In the genomic region with DNA sequence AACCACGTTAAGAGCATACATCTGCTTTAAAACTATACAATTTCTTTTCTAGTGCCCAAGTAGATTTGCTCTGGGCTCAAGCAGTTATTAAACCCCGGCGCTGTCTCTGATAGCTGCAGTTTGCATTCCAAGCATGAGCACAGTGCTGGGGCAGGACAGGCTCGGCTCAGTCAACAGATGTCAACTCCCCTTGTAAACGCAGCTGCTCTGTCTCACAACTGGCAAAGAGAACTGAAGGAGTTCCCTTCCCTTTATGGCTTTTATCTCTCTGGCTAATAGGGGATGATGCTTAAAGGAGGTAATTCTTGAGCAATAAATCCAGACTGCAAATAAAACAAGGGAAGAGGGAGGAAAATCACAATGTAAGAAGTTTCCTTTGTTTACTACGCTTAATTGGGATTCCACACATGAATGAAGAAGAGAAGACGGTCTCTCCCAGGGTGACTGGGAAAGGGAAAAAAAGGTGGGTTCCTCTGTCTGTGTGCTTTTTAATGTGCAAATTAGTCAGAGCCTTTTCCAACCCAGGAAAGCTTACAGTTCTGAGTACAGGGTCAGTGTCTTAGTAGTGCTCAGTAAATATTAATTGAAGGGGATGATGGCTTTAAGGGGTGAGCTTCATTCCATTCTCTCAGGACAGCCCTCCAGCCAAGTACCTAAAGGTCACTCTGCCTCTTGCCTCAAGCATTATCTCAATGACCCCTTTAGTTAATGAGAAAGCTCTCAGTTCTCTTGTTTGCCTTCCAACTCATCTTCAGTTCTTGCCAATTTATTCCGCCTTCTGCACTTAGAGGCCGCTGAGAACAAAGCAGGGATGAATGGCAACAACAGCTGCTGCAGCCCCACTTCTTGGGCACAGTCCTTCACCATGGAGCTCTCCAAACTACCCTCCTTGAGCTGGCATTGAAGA, we compare ENCODE assay signal across 10 cellular contexts.
DNase-seq lines count a peak whose midpoint lies in the region; ATAC-seq and TF ChIP-seq lines count a peak whose summit lies in the region.
"Had no signal": no experiment of that assay in that cellular context is flagged by ENCODE, and none has a peak within 500 bp of the region (broad histone marks: within the 10 kb centered on the region; RNA-seq: fewer than 3 reads in every experiment).

No MANE protein-coding gene starts in this region.

- H3K27me3 ChIP-seq in right atrium auricular region (no peaks in the 10 kb centered on the region), rectal smooth muscle tissue (ENCODE audit: control insufficient read depth, insufficient read depth, low read length) (no peaks in the 10 kb centered on the region)
- no peaks in the 10 kb centered on the region for H3K27me3 ChIP-seq in effector memory CD4-positive, alpha-beta T cell (replicated peaks; ENCODE audit: control insufficient read depth, insufficient read depth, low read length, poor library complexity, severe bottlenecking)

- H3K4me3 ChIP-seq in right atrium auricular region (peak overlapping the region; percentile 2), rectal smooth muscle tissue (ENCODE audit: low read length) (no peak overlapping the region)
- no peak overlapping the region for H3K4me3 ChIP-seq in effector memory CD4-positive, alpha-beta T cell (ENCODE audit: insufficient read depth, low read depth, low read length, poor library complexity, severe bottlenecking)

- no peaks in the 10 kb centered on the region for H3K9me3 ChIP-seq in right atrium auricular region
- H3K9me3 ChIP-seq in effector memory CD4-positive, alpha-beta T cell (ENCODE audit: control insufficient read depth, low read length): no peaks in the 10 kb centered on the region

- H3K9me3 Mint-ChIP-seq in natural killer cell: peaks cover 0 to 2% of the 10 kb centered on the region in 2 donors
- H3K9me3 Mint-ChIP-seq: activated T-helper 1 cell treated with anti-CD3 and anti-CD28 coated beads, Interleukin-12 subunit alpha, Interleukin-12 subunit beta, Interleukin-2, Interleukin-4 antibody, amounts not matched to agents 30 ng/mL and 10 ng/mL and 1 ng/mL, durations not matched to agents 14 hours and 24 hours and 36 hours had no signal

- no peaks in the 10 kb centered on the region for H3K36me3 Mint-ChIP-seq in natural killer cell

- no peak for ATAC-seq in GM21526 (IDR thresholded peaks at IDR 0.05; ENCODE audit: low FRiP score, unreplicated experiment)
- no peak for ATAC-seq in natural killer cell

- in situ Hi-C loops in G401 (cut with HindIII; ENCODE audit: low sequenced_read_pairs): no loop called here

- no peaks in the 10 kb centered on the region for H3K36me3 ChIP-seq in right atrium auricular region
- H3K36me3 ChIP-seq in rectal smooth muscle tissue (ENCODE audit: control insufficient read depth, insufficient read depth, low read length): no peaks in the 10 kb centered on the region
- no peaks in the 10 kb centered on the region for H3K36me3 ChIP-seq in effector memory CD4-positive, alpha-beta T cell (ENCODE audit: control insufficient read depth, insufficient read depth, low read length)

- intact Hi-C loops in natural killer cell (cut with micrococcal nuclease): no loop called here

- DNase-seq in ELF-1 (ENCODE audit: low read depth, low spot score) (peak; percentile 74), right atrium auricular region (ENCODE audit: low spot score) (peak; percentile 82), G401 (ENCODE audit: low spot score) (no peak), natural killer cell (no peak)
- no peak for DNase-seq in effector memory CD4-positive, alpha-beta T cell
- DNase-seq: GDM1 had no signal

- no peak overlapping the region for H3K9ac ChIP-seq in rectal smooth muscle tissue (ENCODE audit: low read length)

- no peak overlapping the region for H3K4me3 Mint-ChIP-seq in natural killer cell
- H3K4me3 Mint-ChIP-seq: activated T-helper 1 cell treated with anti-CD3 and anti-CD28 coated beads, Interleukin-12 subunit alpha, Interleukin-12 subunit beta, Interleukin-2, Interleukin-4 antibody, amounts not matched to agents 30 ng/mL and 10 ng/mL and 1 ng/mL, durations not matched to agents 14 hours and 24 hours and 36 hours had no signal

- no peak overlapping the region for H3K27ac Mint-ChIP-seq in natural killer cell
- H3K27ac Mint-ChIP-seq: activated T-helper 1 cell treated with anti-CD3 and anti-CD28 coated beads, Interleukin-12 subunit alpha, Interleukin-12 subunit beta, Interleukin-2, Interleukin-4 antibody, amounts not matched to agents 30 ng/mL and 10 ng/mL and 1 ng/mL, durations not matched to agents 14 hours and 24 hours and 36 hours had no signal

- TF ChIP-seq CTCF in VCaP (conservative IDR thresholded peaks at IDR 0.05) (no peak), right atrium auricular region (IDR thresholded peaks at IDR 0.05) (no peak), natural killer cell (IDR thresholded peaks at IDR 0.05) (no peak)

- H3K27me3 Mint-ChIP-seq in natural killer cell (ENCODE audit: low read depth in 2 of 2): peaks cover 0 to 3% of the 10 kb centered on the region in 2 donors

- H3K4me1 Mint-ChIP-seq in natural killer cell: peaks cover 6 to 12% of the 10 kb centered on the region in 2 donors

- H3K27ac ChIP-seq in VCaP: peak overlapping the region; percentile 24; the same call in 1 of the 2 replicates
- peak overlapping the region; percentile 50 to 74 for H3K27ac ChIP-seq in right atrium auricular region
- H3K27ac ChIP-seq in rectal smooth muscle tissue (ENCODE audit: low read depth, low read length): peak overlapping the region; percentile 53
- H3K27ac ChIP-seq in effector memory CD4-positive, alpha-beta T cell (ENCODE audit: insufficient read depth, low read length, poor library complexity, severe bottlenecking): no peak overlapping the region

- H3K4me1 ChIP-seq in right atrium auricular region (peaks cover 0 to 28% of the 10 kb centered on the region in 2 donors), rectal smooth muscle tissue (ENCODE audit: control insufficient read depth, insufficient read depth, low read length) (peaks cover 15% of the 10 kb centered on the region)
- no peaks in the 10 kb centered on the region for H3K4me1 ChIP-seq in effector memory CD4-positive, alpha-beta T cell (ENCODE audit: control insufficient read depth, insufficient read depth, low read length, poor library complexity, severe bottlenecking)

Comparison
In these comparisons a context has a peak if more than half of its experiments do, and no peak if none do; other contexts are left out.
1. DNase-seq: peak in ELF-1 (single experiment) and right atrium auricular region (single experiment); none in G401 (single experiment), natural killer cell (single experiment) and effector memory CD4-positive, alpha-beta T cell (0 of 3).
2. H3K4me3 ChIP-seq: peak in right atrium auricular region (2 of 2); none in rectal smooth muscle tissue (single experiment) and effector memory CD4-positive, alpha-beta T cell (single experiment).